ENCODE assay signal across 8 cellular contexts in the genomic region with DNA sequence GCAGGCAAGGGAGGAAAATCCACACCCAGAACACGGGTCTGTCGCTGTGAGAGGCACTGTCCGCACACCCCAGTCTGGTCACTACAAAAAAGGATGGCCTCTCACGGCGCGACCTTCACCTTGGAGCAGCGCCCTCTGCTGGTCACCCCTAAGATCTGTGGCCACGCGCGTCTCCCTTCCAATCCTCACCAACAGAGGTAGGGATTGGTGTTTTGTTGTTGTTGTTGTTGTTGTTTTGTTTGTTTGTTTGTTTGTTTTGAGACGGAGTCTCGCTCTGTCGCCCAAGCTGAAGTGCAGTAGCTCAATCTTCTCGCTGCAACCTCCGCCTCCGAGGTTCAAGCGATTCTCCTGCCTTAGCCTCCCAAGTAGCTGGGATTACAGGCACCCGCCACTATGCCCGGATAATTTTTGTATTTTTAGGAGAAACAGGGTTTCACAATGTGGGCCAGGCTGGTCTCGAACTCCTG. TPM values are rescaled to one million over a fixed set of nuclear protein-coding genes. Genes with fewer than 3 reads are reported as not detected.
DNase-seq lines count a peak whose midpoint lies in the region; ATAC-seq and TF ChIP-seq lines count a peak whose summit lies in the region.

No MANE protein-coding gene starts in this region.

- H3K27me3 ChIP-seq in parathyroid adenoma (ENCODE audit: control insufficient read depth, insufficient read depth, low read length) = no peaks in the 10 kb centered on the region
- H3K27me3 ChIP-seq in vagina = no peaks in the 10 kb centered on the region

- no peak overlapping the region for H3K9ac ChIP-seq in parathyroid adenoma

- H3K27ac ChIP-seq in parathyroid adenoma = no peak overlapping the region
- H3K27ac ChIP-seq in vagina = no peak overlapping the region

- no peak for TF ChIP-seq POLR2A in vagina (IDR thresholded peaks at IDR 0.05)

- H3K4me1 ChIP-seq in parathyroid adenoma (no peaks in the 10 kb centered on the region), vagina (no peaks in the 10 kb centered on the region)

- no peaks in the 10 kb centered on the region for H3K79me2 ChIP-seq in parathyroid adenoma

- H3K36me3 ChIP-seq in parathyroid adenoma (ENCODE audit: control insufficient read depth, insufficient read depth, low read length) (no peaks in the 10 kb centered on the region), vagina (no peaks in the 10 kb centered on the region)

- peak; percentile 75 for ATAC-seq in GM21381 (IDR thresholded peaks at IDR 0.05; ENCODE audit: unreplicated experiment)

- peak; percentile 75 for TF ChIP-seq CTCF in AG09309 (IDR thresholded peaks at IDR 0.05; ENCODE audit: control insufficient read depth, insufficient read depth, low read depth, low read length, missing control alignments)
- TF ChIP-seq CTCF in parathyroid adenoma (IDR thresholded peaks at IDR 0.05) = peak; percentile 67
- peak; percentile 21 to 63 (median 37) for TF ChIP-seq CTCF in vagina (IDR thresholded peaks at IDR 0.05)

- peak overlapping the region; percentile 22 for H3K4me2 ChIP-seq in parathyroid adenoma (ENCODE audit: low read length)

- H2AFZ ChIP-seq in parathyroid adenoma = peak overlapping the region; percentile 25

- H3K4me3 ChIP-seq in AG09309 (ENCODE audit: control insufficient read depth, low read depth, low read length) (no peak overlapping the region), parathyroid adenoma (ENCODE audit: low read depth, low read length) (no peak overlapping the region), vagina (no peak overlapping the region)

- intact Hi-C loops in vagina (cut with DNase I) = no loop called here

- DNase-seq in AG09309 (ENCODE audit: low read depth) (no peak), NOMO-1 treated with DMSO at 0.1 percent for 48 hours (lab: John Stamatoyannopoulos, UW; ENCODE audit: unreplicated experiment) (peak; percentile 53), activated T-cell treated with anti-CD3 and anti-CD28 coated beads for 24 hours (ENCODE audit: low read depth) (peak; percentile 43), fibroblast of peridontal ligament (ENCODE audit: extremely low read depth) (peak; percentile 13), vagina (ENCODE audit: extremely low spot score in 2 of 2) (no peak), COLO829 (ENCODE audit: low spot score) (no peak)

- no peaks in the 10 kb centered on the region for H3K9me3 ChIP-seq in parathyroid adenoma (ENCODE audit: control insufficient read depth, low read length)
- H3K9me3 ChIP-seq in vagina = no peaks in the 10 kb centered on the region

RNA-seq across cellular contexts. Expression of gene C17orf58, which starts 15.0 kb away (rescaled TPM):
- 9.8 TPM for total RNA-seq in vagina

RNA-seq across cellular contexts. Expression of gene KPNA2, which starts 24.3 kb away (rescaled TPM):
- 29.7 TPM for total RNA-seq in vagina

Comparison
In these comparisons a context has a peak if more than half of its experiments do, and no peak if none do; other contexts are left out.
1. DNase-seq: peak in NOMO-1 treated with DMSO at 0.1 percent for 48 hours (single experiment), activated T-cell treated with anti-CD3 and anti-CD28 coated beads for 24 hours (single experiment) and fibroblast of peridontal ligament (single experiment); none in AG09309 (single experiment), vagina (0 of 2) and COLO829 (single experiment).
2. Peak in every context shown above with its lines, with median percentiles within 50 percentile points of each other: CTCF ChIP-seq.